24 cellular contexts compared by ENCODE assay signal in the genomic region with DNA sequence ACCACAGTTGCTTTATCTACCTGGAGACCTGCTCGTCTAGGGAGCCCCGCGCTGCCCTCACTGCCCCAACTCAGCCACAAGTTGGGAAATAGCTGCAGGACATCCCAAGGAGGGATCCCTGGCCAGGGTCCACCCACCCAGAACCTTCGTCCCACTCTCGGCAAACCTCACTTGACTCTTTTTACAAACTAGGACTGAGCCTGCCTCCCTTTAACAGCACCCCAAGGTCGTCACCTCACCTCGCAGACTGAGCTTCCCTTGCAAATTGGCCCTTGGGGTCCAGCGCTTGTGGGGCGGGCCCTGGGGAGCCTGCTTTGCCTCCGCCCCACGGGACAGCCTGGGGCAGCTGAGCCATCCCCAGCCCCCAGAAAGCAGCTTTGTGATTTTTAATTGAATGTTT.
"Had no signal": no experiment of that assay in that cellular context is flagged by ENCODE, and none has a peak within 500 bp of the region (broad histone marks: within the 10 kb centered on the region; RNA-seq: fewer than 3 reads in every experiment).

No MANE protein-coding gene starts in this region.

- H3K4me1 Mint-ChIP-seq: stimulated activated effector memory CD8-positive, alpha-beta T cell treated with anti-CD3 and anti-CD28 coated beads, Interleukin-12 subunit alpha, Interleukin-12 subunit beta, amount 100 ng/mL, for 72 hours had no signal

- FAIRE-seq: pancreas, small intestine had no signal

- DNase-seq: left ventricle myocardium inferior; mesendoderm; midbrain; naive thymus-derived CD4-positive, alpha-beta T cell; nucleus accumbens; pancreas; retina; right cardiac atrium; small intestine; spleen; stimulated activated CD4-positive, alpha-beta T cell treated with anti-CD3 and anti-CD28 coated beads, Interleukin-4, amount 100 ng/mL, for 24 hours; stimulated activated naive CD4-positive, alpha-beta T cell; substantia nigra; uterus had no signal

- H3K36me3 ChIP-seq: left ventricle myocardium inferior, pancreas, prostate gland, spleen, tibial nerve, uterus had no signal

- H3K27ac ChIP-seq: hepatocyte, left ventricle myocardium inferior, pancreas, prostate gland, spleen, tibial nerve, uterus had no signal

- H3K4me3 Mint-ChIP-seq: naive thymus-derived CD4-positive, alpha-beta T cell; natural killer cell treated with Interleukin-12 subunit alpha and Interleukin-12 subunit beta and Interleukin-15 and Interleukin-18, amount 100 ng/mL, for 72 hours; stimulated activated effector memory CD8-positive, alpha-beta T cell treated with anti-CD3 and anti-CD28 coated beads, Interleukin-12 subunit alpha, Interleukin-12 subunit beta, amount 100 ng/mL, for 72 hours; stimulated activated naive CD8-positive, alpha-beta T cell treated with anti-CD3 and anti-CD28 coated beads, Interleukin-15, Interleukin-2, amounts not matched to agents 100 ng/mL and 50 ng/mL, for 24 hours; type B pancreatic cell had no signal

- H3K9me3 ChIP-seq: left ventricle myocardium inferior, mucosa of descending colon, pancreas, prostate gland, spleen, tibial nerve, uterus had no signal

- H3K4me2 ChIP-seq: hepatocyte had no signal

- ATAC-seq: naive thymus-derived CD4-positive, alpha-beta T cell; pancreas; right cardiac atrium; sciatic nerve; stimulated activated effector memory CD8-positive, alpha-beta T cell treated with anti-CD3 and anti-CD28 coated beads, Interleukin-12 subunit alpha, Interleukin-12 subunit beta, amount 100 ng/mL, for 72 hours had no signal

- H3K27ac Mint-ChIP-seq: naive thymus-derived CD4-positive, alpha-beta T cell; natural killer cell treated with Interleukin-12 subunit alpha and Interleukin-12 subunit beta and Interleukin-15 and Interleukin-18, amount 100 ng/mL, for 72 hours; stimulated activated effector memory CD8-positive, alpha-beta T cell treated with anti-CD3 and anti-CD28 coated beads, Interleukin-12 subunit alpha, Interleukin-12 subunit beta, amount 100 ng/mL, for 72 hours; stimulated activated naive CD8-positive, alpha-beta T cell treated with anti-CD3 and anti-CD28 coated beads, Interleukin-15, Interleukin-2, amounts not matched to agents 100 ng/mL and 50 ng/mL, for 24 hours; type B pancreatic cell had no signal

- H3K4me3 ChIP-seq: hepatocyte, left ventricle myocardium inferior, lung, mucosa of descending colon, pancreas, prostate gland, spleen, tibial nerve, uterus had no signal

- H3K27me3 ChIP-seq: tibial nerve, uterus had no signal

- H3K79me2 ChIP-seq: hepatocyte had no signal

- H3K4me1 ChIP-seq: left ventricle myocardium inferior, pancreas, prostate gland, spleen, tibial nerve, uterus had no signal

- H3K36me3 Mint-ChIP-seq: naive thymus-derived CD4-positive, alpha-beta T cell; natural killer cell treated with Interleukin-12 subunit alpha and Interleukin-12 subunit beta and Interleukin-15 and Interleukin-18, amount 100 ng/mL, for 72 hours; stimulated activated effector memory CD8-positive, alpha-beta T cell treated with anti-CD3 and anti-CD28 coated beads, Interleukin-12 subunit alpha, Interleukin-12 subunit beta, amount 100 ng/mL, for 72 hours; type B pancreatic cell had no signal

- H3K9me3 Mint-ChIP-seq: natural killer cell treated with Interleukin-12 subunit alpha and Interleukin-12 subunit beta and Interleukin-15 and Interleukin-18, amount 100 ng/mL, for 72 hours; stimulated activated effector memory CD8-positive, alpha-beta T cell treated with anti-CD3 and anti-CD28 coated beads, Interleukin-12 subunit alpha, Interleukin-12 subunit beta, amount 100 ng/mL, for 72 hours; stimulated activated naive CD8-positive, alpha-beta T cell treated with anti-CD3 and anti-CD28 coated beads, Interleukin-15, Interleukin-2, amounts not matched to agents 100 ng/mL and 50 ng/mL, for 24 hours had no signal

- H2AFZ ChIP-seq: hepatocyte had no signal
